14 cellular contexts compared by ENCODE assay signal in genomic region chr7:111183373-111183772, GRCh38.
DNase-seq lines count a peak whose midpoint lies in the region; ATAC-seq, FAIRE-seq and TF ChIP-seq lines count a peak whose summit lies in the region.
"Had no signal": no experiment of that assay in that cellular context is flagged by ENCODE, and none has a peak within 500 bp of the region (broad histone marks: within the 10 kb centered on the region; RNA-seq: fewer than 3 reads in every experiment).

No MANE protein-coding gene starts in this region.

- BruUV-seq in A673 (replicated peaks; lab: Mats Ljungman, UMichigan) = no TSS peak

- H3K4me3 ChIP-seq in A549 = no peak overlapping the region
- no peak overlapping the region for H3K4me3 ChIP-seq in A673 (ENCODE audit: low read depth, low read length, poor library complexity, severe bottlenecking)
- H3K4me3 ChIP-seq: BLaER1, GM12878 had no signal

- H3K4me1 ChIP-seq in A549 = no peaks in the 10 kb centered on the region
- H3K4me1 ChIP-seq in A673 (ENCODE audit: insufficient read depth, low read length, poor library complexity, severe bottlenecking) = no peaks in the 10 kb centered on the region
- H3K4me1 ChIP-seq: BLaER1, Caco-2 had no signal

- peak; percentile 54 for FAIRE-seq in A549 (lab: Jason Lieb, UNC)
- FAIRE-seq: GM12878 had no signal

- ATAC-seq in A549 (no peak), GM21515 (IDR thresholded peaks at IDR 0.05; ENCODE audit: unreplicated experiment) (no peak)
- ATAC-seq: GM12878, HCT116 had no signal

- DNase-seq in A549 (ENCODE audit: low read depth in 1 of 2, low spot score in 1 of 2) (no peak), A673 (ENCODE audit: low spot score) (peak; percentile 7), NCI-H69 (lab: John Stamatoyannopoulos, UW) (peak; percentile 27), myocyte (ENCODE audit: low read depth) (peak; percentile 45), occipital lobe (lab: John Stamatoyannopoulos, UW) (no peak), SW 1271 (lab: John Stamatoyannopoulos, UW) (no peak), erythroblast (lab: John Stamatoyannopoulos, UW) (no peak)
- DNase-seq: AML-193; Caco-2; CD8-positive, alpha-beta memory T cell had no signal

- POLR2A ChIA-PET in A549 (lab: Yijun Ruan, JAX) = no interaction called here
- POLR2A ChIA-PET in A673 (lab: Charles Lee; ENCODE audit: low non-redundant PET) = no interaction called here

- TF ChIP-seq RAD21 in A549 (conservative IDR thresholded peaks at IDR 0.05 in 1 of 2, IDR thresholded peaks at IDR 0.05 in 1 of 2) = no peak

- intact Hi-C loops in A673 (cut with micrococcal nuclease; ENCODE audit: unreplicated experiment) = no loop called here

- TF ChIP-seq CTCF in A549 (IDR thresholded peaks at IDR 0.05) = no peak
- no peak for TF ChIP-seq CTCF in A673 (conservative IDR thresholded peaks at IDR 0.05; ENCODE audit: low read depth, low read length)

- 80% methylated on average over 1 of the region's 1 CpG for WGBS in A549 (ENCODE audit: missing lambda C conversion rate)

- H3K27me3 ChIP-seq in A673 (replicated peaks; ENCODE audit: insufficient read depth, low read depth, low read length, poor library complexity) = no peaks in the 10 kb centered on the region
- H3K27me3 ChIP-seq: BLaER1 had no signal

- no peak overlapping the region for H3K4me2 ChIP-seq in A549
- H3K4me2 ChIP-seq: BLaER1 had no signal

- CTCF ChIA-PET in A549 (lab: Yijun Ruan, JAX) (no interaction called here), A673 (lab: Charles Lee) (no interaction called here)

- H3K27ac ChIP-seq in A549 = no peak overlapping the region
- H3K27ac ChIP-seq in A673 (ENCODE audit: low read depth, low read length, poor library complexity, severe bottlenecking) = no peak overlapping the region
- H3K27ac ChIP-seq: BLaER1 had no signal

- H3K9me3 ChIP-seq in A549 = no peaks in the 10 kb centered on the region
- H3K9me3 ChIP-seq in A673 (ENCODE audit: low read depth, low read length, poor library complexity, severe bottlenecking) = peaks cover 4% of the 10 kb centered on the region
- H3K9me3 ChIP-seq: Caco-2 had no signal

- no peaks in the 10 kb centered on the region for H3K36me3 ChIP-seq in A673 (ENCODE audit: insufficient read depth, low read length, poor library complexity, severe bottlenecking)
- H3K36me3 ChIP-seq: BLaER1 had no signal

- no peak for TF ChIP-seq POLR2A in A549 (IDR thresholded peaks at IDR 0.05; ENCODE audit: low read length)
- no peak for TF ChIP-seq POLR2A in erythroblast (IDR thresholded peaks at IDR 0.05; ENCODE audit: low read length)

- TF ChIP-seq EP300 in A549 (IDR thresholded peaks at IDR 0.05) = no peak

TF ChIP-seq in A549, 52 proteins besides CTCF, POLR2A, EP300 and RAD21:
- no peak for TF ChIP-seq FOSL2 (IDR thresholded peaks at IDR 0.05)
- TF ChIP-seq FOSL2 (CRISPR knock-in tag; IDR thresholded peaks at IDR 0.05) = no peak
- no peak for TF ChIP-seq CHD2 (IDR thresholded peaks at IDR 0.05; ENCODE audit: low read length, partially characterized antibody)
- no peak for TF ChIP-seq KDM5A (IDR thresholded peaks at IDR 0.05)
- no peak for TF ChIP-seq HOXA7 (CRISPR knock-in tag; IDR thresholded peaks at IDR 0.05)
- TF ChIP-seq TP53 (CRISPR knock-in tag; IDR thresholded peaks at IDR 0.05) = no peak
- TF ChIP-seq RNF2 (IDR thresholded peaks at IDR 0.05; ENCODE audit: borderline replicate concordance, low read depth) = no peak
- no peak for TF ChIP-seq MAZ (IDR thresholded peaks at IDR 0.05; ENCODE audit: borderline replicate concordance, low read depth, low read length)
- no peak for TF ChIP-seq ZSCAN20 (CRISPR knock-in tag; IDR thresholded peaks at IDR 0.05)
- TF ChIP-seq SREBF2 (IDR thresholded peaks at IDR 0.05) = no peak
- no peak for TF ChIP-seq HES2 (IDR thresholded peaks at IDR 0.05)
- TF ChIP-seq EHF (CRISPR knock-in tag; IDR thresholded peaks at IDR 0.05) = no peak
- TF ChIP-seq JUN (IDR thresholded peaks at IDR 0.05) = no peak
- no peak for TF ChIP-seq MYC (IDR thresholded peaks at IDR 0.05; ENCODE audit: borderline replicate concordance, low read length)
- no peak for TF ChIP-seq ESRRA (IDR thresholded peaks at IDR 0.05; ENCODE audit: borderline replicate concordance, low read length)
- TF ChIP-seq HMGXB4 (CRISPR knock-in tag; IDR thresholded peaks at IDR 0.05; ENCODE audit: borderline replicate concordance) = no peak
- no peak for TF ChIP-seq RFX5 (IDR thresholded peaks at IDR 0.05)
- no peak for TF ChIP-seq HOXB13 (CRISPR knock-in tag; IDR thresholded peaks at IDR 0.05; ENCODE audit: low read depth)
- TF ChIP-seq NFE2L2 (conservative IDR thresholded peaks at IDR 0.05; ENCODE audit: low read length) = no peak
- no peak for TF ChIP-seq CHD4 (IDR thresholded peaks at IDR 0.05; ENCODE audit: borderline replicate concordance)

Comparison
In these comparisons a context has a peak if more than half of its experiments do, and no peak if none do; other contexts are left out.
1. DNase-seq: peak in A673 (single experiment), NCI-H69 (single experiment) and myocyte (single experiment); none in A549 (0 of 2), occipital lobe (single experiment), SW 1271 (0 of 2) and erythroblast (0 of 2).